ENCODE assay signal across 20 cellular contexts in genomic region chr2:102768253-102768652, GRCh38.
"Had no signal": no experiment of that assay in that cellular context is flagged by ENCODE, and none has a peak within 500 bp of the region (broad histone marks: within the 10 kb centered on the region; RNA-seq: fewer than 3 reads in every experiment).

No MANE protein-coding gene starts in this region.

- H3K9me3 ChIP-seq: SJSA1 had no signal

- H3K27me3 ChIP-seq: SJSA1 had no signal

- H3K4me3 ChIP-seq: SJSA1, SK-N-MC had no signal

- H3K36me3 ChIP-seq: SJSA1 had no signal

- DNase-seq: NCI-H1092, NCI-H1105 treated with DMSO at 0.1 percent for 48 hours, NCI-H1417 treated with DMSO at 0.1 percent for 48 hours, NCI-H146, NCI-H1694 treated with DMSO at 0.1 percent for 48 hours, NCI-H1930, NCI-H2081, NCI-H2107, NCI-H226, NCI-H446, NCI-H510A, NCI-H524 treated with DMSO at 0.1 percent for 48 hours, NCI-H69, NCI-H774, Right ventricle myocardium superior, RPMI8226, SIG-M5 had no signal

- H3K27ac ChIP-seq: HL-60, SJSA1, SK-N-MC had no signal
